In the genomic region with DNA sequence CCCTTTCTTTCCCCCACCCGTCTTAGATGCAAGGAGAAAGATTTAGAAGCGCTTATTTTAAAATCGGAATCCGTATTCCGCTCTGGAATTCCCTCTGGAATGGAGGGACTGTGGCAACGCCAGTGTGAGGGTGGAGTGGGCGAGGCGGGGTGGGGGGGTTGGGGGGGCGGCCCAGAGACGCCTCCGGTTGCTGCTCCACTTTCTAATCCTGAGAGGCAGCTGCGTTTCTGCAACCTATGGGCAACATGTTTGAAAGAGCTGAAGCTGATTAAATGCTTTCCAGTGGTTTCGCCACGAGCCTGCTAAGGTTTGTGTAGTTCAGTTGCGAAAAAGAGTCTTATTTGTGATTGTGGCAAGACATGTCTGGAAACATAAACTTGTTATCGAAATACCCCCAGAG, we compare ENCODE assay signal across 21 cellular contexts. TPM values are rescaled to one million over a fixed set of nuclear protein-coding genes. Genes with fewer than 3 reads are reported as not detected.
A peak's percentile ranks its signal among the peaks of the same experiment; 100 is the strongest.
DNase-seq lines count a peak whose midpoint lies in the region; ATAC-seq and TF ChIP-seq lines count a peak whose summit lies in the region.
"Had no signal": no experiment of that assay in that cellular context is flagged by ENCODE, and none has a peak within 500 bp of the region (broad histone marks: within the 10 kb centered on the region; RNA-seq: fewer than 3 reads in every experiment).

A gene with protein sequence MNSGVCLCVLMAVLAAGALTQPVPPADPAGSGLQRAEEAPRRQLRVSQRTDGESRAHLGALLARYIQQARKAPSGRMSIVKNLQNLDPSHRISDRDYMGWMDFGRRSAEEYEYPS (minus strand): TSS at position 101 of the 400 bp plus-strand sequence. CDS start 2,555 bp downstream, outside the sequence.

- no peak within 1 kb of the TSS for H3K27ac Mint-ChIP-seq in osteocyte (ENCODE audit: unreplicated experiment)
- H3K27ac Mint-ChIP-seq: CD8-positive, alpha-beta memory T cell had no signal

- H3K27ac ChIP-seq in C4-2B (peak within 1 kb of the TSS; percentile 8; the same call in 1 of the 2 replicates), esophagus muscularis mucosa (replicated peaks in 1 of 4) (no peak within 1 kb of the TSS), PC-9 (no peak within 1 kb of the TSS)
- H3K27ac ChIP-seq: BLaER1, Peyer's patch had no signal

- peaks cover 2% of the 10 kb centered on the region for H3K4me1 Mint-ChIP-seq in osteocyte (ENCODE audit: unreplicated experiment)

- peaks cover 0 to 3% (median 0%) of the 10 kb centered on the region in 4 donors for H3K9me3 ChIP-seq in esophagus muscularis mucosa
- H3K9me3 ChIP-seq in PC-9 (ENCODE audit: insufficient read depth, low read depth), result no peaks in the 10 kb centered on the region
- H3K9me3 ChIP-seq: HAP-1, Peyer's patch had no signal

- BruUV-seq in PC-9 (replicated peaks; lab: Mats Ljungman, UMichigan), result no TSS peak

- no peak for ATAC-seq in GM19035 (IDR thresholded peaks at IDR 0.05; ENCODE audit: unreplicated experiment)
- ATAC-seq: SK-N-SH treated with all-trans-retinoic acid at 6 μM for 48 hours had no signal

- H2AFZ ChIP-seq in PC-9, result no peak within 1 kb of the TSS

- H3K9me2 ChIP-seq in PC-9 (ENCODE audit: insufficient read depth), result no peaks in the 10 kb centered on the region

- peaks cover 26% of the 10 kb centered on the region for H3F3A ChIP-seq in PC-9 (ENCODE audit: insufficient read depth, low read depth)

- POLR2A ChIA-PET in PC-9 (lab: Charles Lee; ENCODE audit: unreplicated experiment), result no interaction called here

- WGBS in esophagus muscularis mucosa, result 43% methylated on average over 15 of the region's 16 CpGs

- TF ChIP-seq CTCF in C4-2B (conservative IDR thresholded peaks at IDR 0.05) (no peak), esophagus muscularis mucosa (IDR thresholded peaks at IDR 0.05) (no peak), osteocyte (IDR thresholded peaks at IDR 0.05) (no peak), PC-9 (conservative IDR thresholded peaks at IDR 0.05) (no peak)

- CTCF ChIA-PET in PC-9 (lab: Charles Lee), result interaction anchor here (0.7 kb wide), 1 partner anchor 207 kb away, joined by 3 read pairs; no protein-coding TSS in a partner anchor

- intact Hi-C loops in esophagus muscularis mucosa (cut with DNase I), result no loop called here
- intact Hi-C loops in PC-9 (cut with micrococcal nuclease; ENCODE audit: unreplicated experiment), result no loop called here

- H3K27me3 Mint-ChIP-seq in osteocyte (ENCODE audit: unreplicated experiment), result peaks cover 44% of the 10 kb centered on the region

- H4K20me1 ChIP-seq in PC-9 (ENCODE audit: insufficient read depth), result no peaks in the 10 kb centered on the region
- H4K20me1 ChIP-seq: BLaER1 had no signal

- peak within 1 kb of the TSS; percentile 15 to 31 (median 24) for H3K4me3 ChIP-seq in esophagus muscularis mucosa
- no peak within 1 kb of the TSS for H3K4me3 ChIP-seq in PC-9
- H3K4me3 ChIP-seq: BLaER1, HAP-1, Peyer's patch had no signal

- TF ChIP-seq EP300 in esophagus muscularis mucosa (IDR thresholded peaks at IDR 0.05), result no peak

- no peak within 1 kb of the TSS for H3K4me3 Mint-ChIP-seq in osteocyte (ENCODE audit: unreplicated experiment)

- H3K9me3 Mint-ChIP-seq in osteocyte (ENCODE audit: unreplicated experiment), result no peaks in the 10 kb centered on the region

- no peak for TF ChIP-seq POLR2A in esophagus muscularis mucosa (IDR thresholded peaks at IDR 0.05; ENCODE audit: low read depth)

- no peak within 1 kb of the TSS for H3K4me2 ChIP-seq in PC-9
- H3K4me2 ChIP-seq: BLaER1 had no signal

- H3K36me3 Mint-ChIP-seq in osteocyte (ENCODE audit: unreplicated experiment), result no peaks in the 10 kb centered on the region

- H3K36me3 ChIP-seq in esophagus muscularis mucosa (no peaks in the 10 kb centered on the region), PC-9 (ENCODE audit: low read depth) (no peaks in the 10 kb centered on the region)
- H3K36me3 ChIP-seq: BLaER1, HAP-1, Peyer's patch had no signal

- no peaks in the 10 kb centered on the region for H3K79me2 ChIP-seq in PC-9 (ENCODE audit: low read depth)

- H3K4me1 ChIP-seq in esophagus muscularis mucosa (peaks cover 14 to 30% (median 27%) of the 10 kb centered on the region in 4 donors), PC-9 (replicated peaks; ENCODE audit: insufficient read depth) (peaks cover 30% of the 10 kb centered on the region)
- H3K4me1 ChIP-seq: BLaER1, HAP-1 had no signal

- peaks cover 4 to 90% (median 31%) of the 10 kb centered on the region in 4 donors for H3K27me3 ChIP-seq in esophagus muscularis mucosa
- H3K27me3 ChIP-seq in PC-9 (ENCODE audit: insufficient read depth, low read depth), result peaks cover 4% of the 10 kb centered on the region

- peak; percentile 6 for DNase-seq in RPMI8226
- DNase-seq in esophagus muscularis mucosa (ENCODE audit: extremely low spot score), result no peak
- peak; percentile 17 for DNase-seq in osteocyte (ENCODE audit: extremely low spot score, unreplicated experiment)
- no peak for DNase-seq in PC-9
- DNase-seq in NCI-H2081 (lab: John Stamatoyannopoulos, UW), result no peak
- DNase-seq: CD8-positive, alpha-beta memory T cell; GF-D8; Karpas-422; MM.1S; NCI-H1092 treated with DMSO at 0.1 percent for 48 hours; NCI-H2107; NCI-H2227 treated with DMSO at 0.1 percent for 48 hours; NCI-H524; Peyer's patch; SHP77 had no signal

RNA-seq across cellular contexts. Expression of the gene that starts here (rescaled TPM):
- total RNA-seq in esophagus muscularis mucosa (10 to 100 TPM in 1 of 4 donors, 1 to 10 TPM in 3; 2.2 to 15.1 (median 4.6) TPM), osteocyte (not detected in 2 replicates), PC-9 (2021) (2.1 and 2.7 TPM in 2 replicates)
- total RNA-seq: CD8-positive, alpha-beta memory T cell; HT-29 had no signal

Comparison
In these comparisons a context has a peak if more than half of its experiments do, and no peak if none do; other contexts are left out.
1. Peak in DNase-seq in osteocyte; RNA of the gene not detected or under 1 TPM.